12 cellular contexts compared by ENCODE assay signal in the genomic region with DNA sequence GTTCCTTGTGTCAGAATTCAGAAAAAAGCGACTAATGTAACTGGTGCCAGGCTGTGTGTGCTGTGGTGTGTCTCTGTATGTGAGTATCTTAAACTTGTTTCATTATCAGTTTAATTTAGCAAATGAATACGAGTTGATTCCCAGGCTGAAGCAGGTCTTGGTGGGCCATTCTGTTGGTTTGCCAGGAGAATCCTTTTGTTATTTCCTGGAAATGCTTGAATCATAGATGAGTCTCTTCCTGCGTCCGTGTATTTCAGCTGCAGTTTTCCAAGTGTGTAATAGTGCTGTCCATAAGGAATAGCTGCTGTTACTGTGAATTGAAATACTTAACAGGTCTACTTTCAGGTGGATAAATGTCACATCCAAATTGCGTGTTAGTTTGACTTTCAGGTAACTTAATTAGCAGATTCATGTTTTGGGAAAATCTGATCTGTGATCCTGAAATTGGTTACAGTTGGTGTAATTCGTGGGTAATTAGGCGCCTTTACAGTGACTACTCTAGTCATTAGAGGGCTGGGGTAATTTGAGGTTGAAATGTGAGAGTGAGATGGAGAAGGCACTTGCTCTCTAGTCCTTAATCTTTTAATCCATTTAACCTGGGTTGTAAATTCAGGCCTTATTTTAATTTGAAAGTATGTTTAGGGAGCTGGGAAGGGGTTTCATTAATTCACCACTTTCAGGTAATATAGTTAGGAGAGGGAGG. TPM values are rescaled to one million over a fixed set of nuclear protein-coding genes. Genes with fewer than 3 reads are reported as not detected.
DNase-seq lines count a peak whose midpoint lies in the region; ATAC-seq and TF ChIP-seq lines count a peak whose summit lies in the region.
"Had no signal": no experiment of that assay in that cellular context is flagged by ENCODE, and none has a peak within 500 bp of the region (broad histone marks: within the 10 kb centered on the region; RNA-seq: fewer than 3 reads in every experiment).

No MANE protein-coding gene starts in this region.

- H3K36me3 ChIP-seq in BLaER1, result peaks cover 44% of the 10 kb centered on the region

- H3K4me1 ChIP-seq in BLaER1, result peaks cover 83% of the 10 kb centered on the region

- H3K4me3 ChIP-seq in BLaER1 (peak overlapping the region; percentile 70), GM12865 (ENCODE audit: low read depth, low read length) (peak overlapping the region; percentile 93)

- no peaks in the 10 kb centered on the region for H3K9me3 ChIP-seq in BLaER1

- no peaks in the 10 kb centered on the region for H3K27me3 ChIP-seq in BLaER1

- no peak for ATAC-seq in GM21390 (IDR thresholded peaks at IDR 0.05; ENCODE audit: unreplicated experiment)

- peak overlapping the region; percentile 86 for H3K4me2 ChIP-seq in BLaER1

- H4K20me1 ChIP-seq in BLaER1, result peaks cover 100% of the 10 kb centered on the region

- H3K27me3 Mint-ChIP-seq in activated CD4-positive, alpha-beta memory T cell treated with anti-CD3 and anti-CD28 coated beads, Interleukin-2, amount 10 ng/mL, durations not matched to agents 7 days and 5 days, result no peaks in the 10 kb centered on the region
- peaks cover 2% of the 10 kb centered on the region for H3K27me3 Mint-ChIP-seq in glutamatergic neuron (ENCODE audit: unreplicated experiment)

- TF ChIP-seq CTCF in GM12865 (IDR thresholded peaks at IDR 0.05; ENCODE audit: insufficient read depth, low read depth, low read length, missing control alignments) (no peak), glutamatergic neuron (IDR thresholded peaks at IDR 0.05; ENCODE audit: partially characterized antibody, unreplicated experiment) (no peak)

- peaks cover 80% of the 10 kb centered on the region for H3K4me1 Mint-ChIP-seq in activated CD4-positive, alpha-beta memory T cell treated with anti-CD3 and anti-CD28 coated beads, Interleukin-2, amount 10 ng/mL, durations not matched to agents 7 days and 5 days
- peaks cover 36% of the 10 kb centered on the region for H3K4me1 Mint-ChIP-seq in glutamatergic neuron (ENCODE audit: low read depth, unreplicated experiment)

- CTCF ChIA-PET in activated CD4-positive, alpha-beta memory T cell treated with anti-CD3 and anti-CD28 coated beads, Interleukin-2, amount 10 ng/mL, durations not matched to agents 7 days and 5 days (lab: Charles Lee), result interaction anchor here (1.6 to 4.2 kb wide), 3 partner anchors 8 to 84 kb away, joined by 4 to 15 read pairs (median 6); no protein-coding TSS in a partner anchor

- H3K9me3 Mint-ChIP-seq in activated CD4-positive, alpha-beta memory T cell treated with anti-CD3 and anti-CD28 coated beads, Interleukin-2, amount 10 ng/mL, durations not matched to agents 7 days and 5 days, result no peaks in the 10 kb centered on the region
- H3K9me3 Mint-ChIP-seq in glutamatergic neuron (ENCODE audit: unreplicated experiment), result peaks cover 3% of the 10 kb centered on the region

- H3K27ac Mint-ChIP-seq in activated CD4-positive, alpha-beta memory T cell treated with anti-CD3 and anti-CD28 coated beads, Interleukin-2, amount 10 ng/mL, durations not matched to agents 7 days and 5 days, result peak overlapping the region; percentile 89
- H3K27ac Mint-ChIP-seq in glutamatergic neuron (ENCODE audit: unreplicated experiment), result peak overlapping the region; percentile 25

- POLR2A ChIA-PET in activated CD4-positive, alpha-beta memory T cell treated with anti-CD3 and anti-CD28 coated beads, Interleukin-2, amount 10 ng/mL, durations not matched to agents 7 days and 5 days (lab: Charles Lee), result interaction anchor here (0.7 to 5.4 kb wide), 9 partner anchors 11 to 954 kb away, joined by 3 to 98 read pairs (median 5); a partner anchor contains a TSS

- peak overlapping the region; percentile 91 for H3K27ac ChIP-seq in BLaER1

- H3K36me3 Mint-ChIP-seq in activated CD4-positive, alpha-beta memory T cell treated with anti-CD3 and anti-CD28 coated beads, Interleukin-2, amount 10 ng/mL, durations not matched to agents 7 days and 5 days (ENCODE audit: low read depth), result peaks cover 20% of the 10 kb centered on the region
- H3K36me3 Mint-ChIP-seq in glutamatergic neuron (ENCODE audit: unreplicated experiment), result no peaks in the 10 kb centered on the region

- no peak for DNase-seq in GM12865 (ENCODE audit: low read depth)
- no peak for DNase-seq in activated CD4-positive, alpha-beta memory T cell treated with anti-CD3 and anti-CD28 coated beads, Interleukin-2, amount 10 ng/mL, durations not matched to agents 7 days and 5 days
- DNase-seq in glutamatergic neuron, result no peak
- no peak for DNase-seq in Ammon's horn (ENCODE audit: low spot score)
- no peak for DNase-seq in NOMO-1 treated with DMSO at 0.1 percent for 48 hours (lab: John Stamatoyannopoulos, UW; ENCODE audit: unreplicated experiment)
- DNase-seq in epidermal melanocyte (ENCODE audit: insufficient read length, low spot score), result no peak
- DNase-seq: central memory CD4-positive, alpha-beta T cell; HCEC 1CT; NCI-H1092 treated with DMSO at 0.1 percent for 48 hours; trophoblast cell had no signal

- H3K9ac ChIP-seq in BLaER1, result peak overlapping the region; percentile 85

- H3K4me3 Mint-ChIP-seq in activated CD4-positive, alpha-beta memory T cell treated with anti-CD3 and anti-CD28 coated beads, Interleukin-2, amount 10 ng/mL, durations not matched to agents 7 days and 5 days, result peak overlapping the region; percentile 66
- no peak overlapping the region for H3K4me3 Mint-ChIP-seq in glutamatergic neuron (ENCODE audit: unreplicated experiment)

RNA-seq across cellular contexts. Expression of a gene that starts 23.8 kb away (rescaled TPM):
- total RNA-seq in activated CD4-positive, alpha-beta memory T cell treated with anti-CD3 and anti-CD28 coated beads, Interleukin-2, amount 10 ng/mL, durations not matched to agents 7 days and 5 days, result 10 to 100 TPM; 25.2 to 26.3 TPM
- total RNA-seq in glutamatergic neuron (ENCODE audit: unreplicated experiment), result 60.2 TPM
